Comparison of ENCODE assay signal across 1 cellular context in genomic region chr19:44749994-44750393, GRCh38.
TF ChIP-seq lines count a peak whose summit lies in the region.

No MANE protein-coding gene starts in this region.

TF ChIP-seq in K562, 482 proteins besides CTCF, POLR2A, EP300 and RAD21 (continues in another document):
- TF ChIP-seq ARID3B (CRISPR knock-in tag; IDR thresholded peaks at IDR 0.05; ENCODE audit: borderline replicate concordance) (no peak), CHAMP1 (IDR thresholded peaks at IDR 0.05) (no peak), SMC3 (conservative IDR thresholded peaks at IDR 0.05; ENCODE audit: insufficient read depth, low read depth, low read length) (no peak), E2F8 (IDR thresholded peaks at IDR 0.05; ENCODE audit: low read depth, partially characterized antibody) (no peak), ZBTB1 (CRISPR knock-in tag; IDR thresholded peaks at IDR 0.05; ENCODE audit: borderline replicate concordance, low read depth) (no peak), HNRNPUL1 (IDR thresholded peaks at IDR 0.05; ENCODE audit: low read length) (no peak), ZFP36 (IDR thresholded peaks at IDR 0.05; ENCODE audit: low read depth, low read length, partially characterized antibody) (no peak), ZNF431 (CRISPR knock-in tag; IDR thresholded peaks at IDR 0.05) (no peak), TRIM25 (IDR thresholded peaks at IDR 0.05; ENCODE audit: borderline replicate concordance) (no peak), C11orf30 (IDR thresholded peaks at IDR 0.05; ENCODE audit: low read depth) (no peak), CBX8 (IDR thresholded peaks at IDR 0.05; ENCODE audit: borderline replicate concordance, extremely low read depth, low read depth, low read length, poor library complexity, severe bottlenecking) (no peak), BRF1 (IDR thresholded peaks at IDR 0.05; ENCODE audit: borderline replicate concordance, extremely low read depth, insufficient read length) (no peak), CREB3L1 (IDR thresholded peaks at IDR 0.05; ENCODE audit: borderline replicate concordance, low read depth) (no peak), ZKSCAN8 (CRISPR knock-in tag; IDR thresholded peaks at IDR 0.05) (no peak), CBX3 (IDR thresholded peaks at IDR 0.05; ENCODE audit: borderline replicate concordance in 1 of 2, low read length in 2 of 2) (no peak), ZC3H8 (IDR thresholded peaks at IDR 0.05) (no peak), CBFA2T3 (IDR thresholded peaks at IDR 0.05) (no peak), KDM1A (IDR thresholded peaks at IDR 0.05) (peak; percentile 76 to 86), CCNT2 (IDR thresholded peaks at IDR 0.05; ENCODE audit: borderline replicate concordance, extremely low read depth, insufficient read length, low read depth, low read length) (no peak), MCM5 (IDR thresholded peaks at IDR 0.05; ENCODE audit: low read depth) (no peak), KHSRP (IDR thresholded peaks at IDR 0.05) (no peak), L3MBTL2 (IDR thresholded peaks at IDR 0.05) (no peak), CHD1 (IDR thresholded peaks at IDR 0.05; ENCODE audit: low read length) (no peak), ZNF584 (CRISPR knock-in tag; IDR thresholded peaks at IDR 0.05; ENCODE audit: low read depth) (no peak), RCOR1 (IDR thresholded peaks at IDR 0.05; ENCODE audit: borderline replicate concordance in 1 of 2, low read depth in 2 of 2, low read length in 2 of 2) (peak in 1 of 2 experiments; percentile 68; a peak in 2 of 4 replicates), ZFX (CRISPR knock-in tag; IDR thresholded peaks at IDR 0.05) (no peak), MYBL2 (IDR thresholded peaks at IDR 0.05; ENCODE audit: low read depth) (no peak), MYBL2 (CRISPR knock-in tag; IDR thresholded peaks at IDR 0.05; ENCODE audit: borderline replicate concordance) (no peak), WHSC1 (IDR thresholded peaks at IDR 0.05; ENCODE audit: low read length) (no peak), HMGXB4 (CRISPR knock-in tag; IDR thresholded peaks at IDR 0.05) (no peak), ZNF318 (IDR thresholded peaks at IDR 0.05; ENCODE audit: borderline replicate concordance in 1 of 2, low read depth in 1 of 2) (no peak), CBX1 (IDR thresholded peaks at IDR 0.05; ENCODE audit: low read depth) (peak; percentile 78), PBX2 (CRISPR knock-in tag; IDR thresholded peaks at IDR 0.05; ENCODE audit: low read depth) (no peak), PBX2 (tag; conservative IDR thresholded peaks at IDR 0.05; ENCODE audit: low read depth) (no peak), GABPB1 (CRISPR knock-in tag; IDR thresholded peaks at IDR 0.05) (no peak), ZNF140 (CRISPR knock-in tag; IDR thresholded peaks at IDR 0.05) (no peak)
